In genomic region chr14:22660654-22661053, GRCh38 we compare ENCODE assay signal across 38 cellular contexts. TPM values are rescaled to one million over a fixed set of nuclear protein-coding genes. Genes with fewer than 3 reads are reported as not detected.
"Had no signal": no experiment of that assay in that cellular context is flagged by ENCODE, and none has a peak within 500 bp of the region (broad histone marks: within the 10 kb centered on the region; RNA-seq: fewer than 3 reads in every experiment).

No MANE protein-coding gene starts in this region.

- DNase-seq: Kasumi-1, MG63, MM.1S, MV-4-11, NCI-H1048, NCI-H1092, NCI-H1092 treated with DMSO at 0.1 percent for 48 hours, NCI-H1105, NCI-H1105 treated with DMSO at 0.1 percent for 48 hours, NCI-H1417, NCI-H1417 treated with DMSO at 0.1 percent for 48 hours, NCI-H1436, NCI-H1436 treated with DMSO at 0.1 percent for 48 hours, NCI-H146, NCI-H1694, NCI-H1694 treated with DMSO at 0.1 percent for 48 hours, NCI-H187, NCI-H187 treated with DMSO at 0.1 percent for 48 hours, NCI-H1930, NCI-H2029, NCI-H2029 treated with DMSO at 0.1 percent for 48 hours, NCI-H2081, NCI-H2081 treated with DMSO at 0.1 percent for 48 hours, NCI-H2107, NCI-H2171, NCI-H2171 treated with DMSO at 0.1 percent for 48 hours, NCI-H2227 treated with DMSO at 0.1 percent for 48 hours, NCI-H226, NCI-H345, NCI-H446, NCI-H446 treated with DMSO at 0.1 percent for 48 hours, NCI-H510A, NCI-H510A treated with DMSO at 0.1 percent for 48 hours, NCI-H524 treated with DMSO at 0.1 percent for 48 hours had no signal

- H3K27me3 ChIP-seq: MG63 had no signal

- H3K4me3 ChIP-seq: MG63 had no signal

- H3K36me3 ChIP-seq: MG63 had no signal

- H3K9me3 ChIP-seq: MG63 had no signal

RNA-seq across cellular contexts. Expression of gene OR6J1, which starts 16.5 kb away (rescaled TPM):
- total RNA-seq: LHCN-M2, M059J, MCF 10A, NCI-H460 had no signal
